Comparison of ENCODE assay signal across 1 cellular context in genomic region chr22:43377486-43377995, GRCh38.
TF ChIP-seq lines count a peak whose summit lies in the region.

No MANE protein-coding gene starts in this region.

TF ChIP-seq in H1, 55 proteins besides CTCF, POLR2A, EP300 and RAD21 (continued from another document):
- no peak for TF ChIP-seq POLR2AphosphoS5 (IDR thresholded peaks at IDR 0.05; ENCODE audit: low read depth, low read length)
